ENCODE assay signal across 11 cellular contexts in the genomic region with DNA sequence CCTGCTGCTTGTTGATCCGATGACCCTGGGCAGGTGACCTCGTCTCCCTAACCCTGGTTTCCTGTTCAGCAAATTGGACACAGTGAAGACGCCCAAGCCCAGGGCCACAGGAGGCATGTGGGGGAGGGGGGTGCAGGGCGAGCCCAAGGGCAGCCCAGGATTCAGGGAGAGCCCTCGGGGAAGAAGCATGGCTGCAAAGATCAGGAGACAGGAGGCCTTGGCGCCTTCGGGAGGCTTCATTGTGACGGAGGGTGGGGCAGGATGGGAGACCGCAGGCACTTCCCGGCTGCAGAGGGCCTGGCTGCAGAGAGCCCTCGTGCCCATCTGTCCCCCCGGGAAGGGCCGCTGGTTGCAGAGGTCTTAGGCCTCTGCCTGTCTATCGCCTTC. TPM values are rescaled to one million over a fixed set of nuclear protein-coding genes. Genes with fewer than 3 reads are reported as not detected.
DNase-seq lines count a peak whose midpoint lies in the region; ATAC-seq, FAIRE-seq and TF ChIP-seq lines count a peak whose summit lies in the region.
"Had no signal": no experiment of that assay in that cellular context is flagged by ENCODE, and none has a peak within 500 bp of the region (broad histone marks: within the 10 kb centered on the region; RNA-seq: fewer than 3 reads in every experiment).

No MANE protein-coding gene starts in this region.

- FAIRE-seq in A549 (lab: Jason Lieb, UNC) (no peak), small intestine (lab: Jason Lieb, UNC) (no peak), GM12892 (lab: Jason Lieb, UNC) (no peak)

- TF ChIP-seq EP300 in A549 (IDR thresholded peaks at IDR 0.05), result no peak

- peaks cover 0 to 14% (median 8%) of the 10 kb centered on the region in 4 donors for H3K36me3 ChIP-seq in liver (ENCODE audit: control insufficient read depth in 4 of 4, insufficient read depth in 3 of 4, low read depth in 1 of 4, low read length in 3 of 4)
- H3K36me3 ChIP-seq in small intestine (ENCODE audit: control insufficient read depth in 2 of 2, insufficient read depth in 2 of 2, low read length in 2 of 2), result no peaks in the 10 kb centered on the region

- no peak for TF ChIP-seq RAD21 in A549 (conservative IDR thresholded peaks at IDR 0.05 in 1 of 2, IDR thresholded peaks at IDR 0.05 in 1 of 2)
- no peak for TF ChIP-seq RAD21 in liver (IDR thresholded peaks at IDR 0.05)

- H3K4me1 ChIP-seq in A549 (peaks cover 56% of the 10 kb centered on the region), liver (ENCODE audit: control insufficient read depth in 4 of 4, insufficient read depth in 4 of 4, low read length in 3 of 4) (peaks cover 32 to 84% (median 66%) of the 10 kb centered on the region in 4 donors), small intestine (ENCODE audit: control insufficient read depth in 2 of 2, insufficient read depth in 1 of 2, low read depth in 1 of 2, low read length in 1 of 2) (peaks cover 11 to 12% of the 10 kb centered on the region in 2 donors)

- no peaks in the 10 kb centered on the region for H3K9me3 ChIP-seq in A549
- no peaks in the 10 kb centered on the region for H3K9me3 ChIP-seq in liver (ENCODE audit: control insufficient read depth in 4 of 4, low read length in 3 of 4)
- no peaks in the 10 kb centered on the region for H3K9me3 ChIP-seq in small intestine (ENCODE audit: control insufficient read depth, low read depth)

- H3K9ac ChIP-seq in liver (ENCODE audit: low read depth in 1 of 2, low read length in 2 of 2), result peak overlapping the region in 1 of 2 donors; percentile 15

- ATAC-seq in A549 (no peak), HG03460 (IDR thresholded peaks at IDR 0.05; ENCODE audit: unreplicated experiment) (no peak)

- H3K27ac ChIP-seq in A549, result peak overlapping the region; percentile 57 to 68; a peak in 3 of 6 replicates
- peak overlapping the region; percentile 84 for H3K27ac ChIP-seq in RWPE1
- H3K27ac ChIP-seq in liver (ENCODE audit: low read depth in 1 of 2, low read length in 2 of 2), result peak overlapping the region; percentile 53 to 72
- H3K27ac ChIP-seq in small intestine (ENCODE audit: low read depth in 1 of 2, low read length in 1 of 2), result peak overlapping the region; percentile 63 to 73

- CTCF ChIA-PET in A549 (lab: Yijun Ruan, JAX) (interaction anchor here (1.2 to 5.7 kb wide), 3 partner anchors 10 to 233 kb away, joined by 3 to 69 read pairs (median 46); no protein-coding TSS in a partner anchor), RWPE1 (lab: Yijun Ruan, JAX) (interaction anchor here (0.7 to 1.3 kb wide), 2 partner anchors 14 to 31 kb away, joined by 3 to 4 read pairs; no protein-coding TSS in a partner anchor)

- no peak for DNase-seq in A549 (ENCODE audit: low read depth in 1 of 2, low spot score in 1 of 2)
- no peak for DNase-seq in RWPE1 (ENCODE audit: low spot score)
- peak; percentile 22 for DNase-seq in small intestine
- no peak for DNase-seq in cerebellar cortex (ENCODE audit: low spot score)
- DNase-seq in GM12892 (ENCODE audit: insufficient read length), result no peak
- no peak for DNase-seq in NCI-H128 (lab: John Stamatoyannopoulos, UW; ENCODE audit: unreplicated experiment)
- DNase-seq: activated naive CD4-positive, alpha-beta T cell; GF-D8; T-helper 1 cell had no signal

- H3K4me2 ChIP-seq in A549, result peak overlapping the region; percentile 61; the same call in 2 of the 3 replicates

- 68% methylated on average over 14 of the region's 14 CpGs for WGBS in A549 (ENCODE audit: missing lambda C conversion rate)
- WGBS in liver, result 44% methylated on average over 14 of the region's 14 CpGs
- 9 to 40% (median 25%) methylated on average over 13 to 14 of the region's 14 CpGs for WGBS in small intestine, 3 donors

- H3K27me3 ChIP-seq in liver (ENCODE audit: control insufficient read depth in 4 of 4, insufficient read depth in 4 of 4, low read length in 3 of 4) (no peaks in the 10 kb centered on the region), small intestine (ENCODE audit: control insufficient read depth in 2 of 2, insufficient read depth in 2 of 2, low read length in 2 of 2) (no peaks in the 10 kb centered on the region)

- TF ChIP-seq CTCF in A549 (IDR thresholded peaks at IDR 0.05), result no peak
- TF ChIP-seq CTCF in RWPE1 (conservative IDR thresholded peaks at IDR 0.05; ENCODE audit: low read depth), result no peak
- no peak for TF ChIP-seq CTCF in liver (IDR thresholded peaks at IDR 0.05; ENCODE audit: low read depth, low read length, missing input control)

- H3K4me3 ChIP-seq in A549, result no peak overlapping the region
- no peak overlapping the region for H3K4me3 ChIP-seq in liver (ENCODE audit: low read depth in 1 of 3, low read length in 3 of 3)
- H3K4me3 ChIP-seq in small intestine (ENCODE audit: low read depth in 1 of 2, low read length in 2 of 2), result no peak overlapping the region

- TF ChIP-seq POLR2A in A549 (IDR thresholded peaks at IDR 0.05; ENCODE audit: low read length), result no peak
- no peak for TF ChIP-seq POLR2A in GM12892 (IDR thresholded peaks at IDR 0.05; ENCODE audit: low read depth, low read length)

- POLR2A ChIA-PET in A549 (lab: Yijun Ruan, JAX), result no interaction called here
- POLR2A ChIA-PET in RWPE1 (lab: Yijun Ruan, JAX; ENCODE audit: low non-redundant PET), result no interaction called here

TF ChIP-seq in A549, 52 proteins besides CTCF, POLR2A, EP300 and RAD21 (continues in another document):
- TF ChIP-seq, protein P1, sequence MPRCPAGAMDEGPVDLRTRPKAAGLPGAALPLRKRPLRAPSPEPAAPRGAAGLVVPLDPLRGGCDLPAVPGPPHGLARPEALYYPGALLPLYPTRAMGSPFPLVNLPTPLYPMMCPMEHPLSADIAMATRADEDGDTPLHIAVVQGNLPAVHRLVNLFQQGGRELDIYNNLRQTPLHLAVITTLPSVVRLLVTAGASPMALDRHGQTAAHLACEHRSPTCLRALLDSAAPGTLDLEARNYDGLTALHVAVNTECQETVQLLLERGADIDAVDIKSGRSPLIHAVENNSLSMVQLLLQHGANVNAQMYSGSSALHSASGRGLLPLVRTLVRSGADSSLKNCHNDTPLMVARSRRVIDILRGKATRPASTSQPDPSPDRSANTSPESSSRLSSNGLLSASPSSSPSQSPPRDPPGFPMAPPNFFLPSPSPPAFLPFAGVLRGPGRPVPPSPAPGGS (IDR thresholded peaks at IDR 0.05), result no peak
- TF ChIP-seq ZC3H11A (IDR thresholded peaks at IDR 0.05) (no peak), PHF8 (IDR thresholded peaks at IDR 0.05; ENCODE audit: borderline replicate concordance, low read depth) (no peak), CHD4 (IDR thresholded peaks at IDR 0.05; ENCODE audit: borderline replicate concordance) (no peak), SREBF2 (IDR thresholded peaks at IDR 0.05) (no peak), CBX2 (IDR thresholded peaks at IDR 0.05; ENCODE audit: borderline replicate concordance, low read depth) (no peak), RNF2 (IDR thresholded peaks at IDR 0.05; ENCODE audit: borderline replicate concordance, low read depth) (no peak), POLR2AphosphoS2 (conservative IDR thresholded peaks at IDR 0.05; ENCODE audit: low read length) (no peak)
- TF ChIP-seq, protein P2, sequence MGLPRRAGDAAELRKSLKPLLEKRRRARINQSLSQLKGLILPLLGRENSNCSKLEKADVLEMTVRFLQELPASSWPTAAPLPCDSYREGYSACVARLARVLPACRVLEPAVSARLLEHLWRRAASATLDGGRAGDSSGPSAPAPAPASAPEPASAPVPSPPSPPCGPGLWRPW (IDR thresholded peaks at IDR 0.05), result no peak

TF ChIP-seq in liver, 16 proteins besides CTCF, POLR2A, EP300 and RAD21:
- TF ChIP-seq MAX (IDR thresholded peaks at IDR 0.05) (no peak), RXRA (IDR thresholded peaks at IDR 0.05) (peak in 1 of 2 donors; percentile 4)

RNA-seq across cellular contexts. Expression of gene ASS1, which starts 6.2 kb away (rescaled TPM):
- polyA plus RNA-seq in A549 (2011; rRNA removed), result 32.5 and 36.9 TPM in 2 replicates
- 13.7 and 16.0 TPM in 2 replicates for polyA plus RNA-seq in A549 (2012; cell fraction: cytosol; rRNA removed)
- polyA plus RNA-seq in A549 (2012; cell fraction: nucleus; rRNA removed), result 8.3 and 11.0 TPM in 2 replicates
- 11.3 to 12.9 TPM (median 11.8 TPM) in 3 replicates for polyA plus RNA-seq in A549 (2017; fragmentation: RNase III; extraction: RNeasy Plus Mini Kit Qiagen cat#74134 plus additional on column Dnase treatment)
- polyA minus RNA-seq in A549 (2011; rRNA and poly(A)+ RNA removed), result 17.1 and 24.9 TPM in 2 replicates
- 100 to 1,000 TPM; 396 to 711 TPM for total RNA-seq in liver
- 100 to 1,000 TPM; 425 to 641 TPM for polyA plus RNA-seq in liver
- polyA plus RNA-seq in small intestine, result 100 to 1,000 TPM; 295 to 435 (median 381) TPM
- 3.5 TPM for polyA plus RNA-seq in GM12892 (2012; ENCODE audit: missing spikeins)

Comparison
In these comparisons a context has a peak if more than half of its experiments do, and no peak if none do; other contexts are left out.
1. RNA of gene ASS1, which starts 6.2 kb away (polyA plus RNA-seq): 425 to 641 TPM in liver and 295 to 435 TPM in small intestine; 8.3 to 36.9 TPM in A549; every median in the first group is over 4 times any median in the second.
2. Peak in every context shown above with its lines, with median percentiles within 50 percentile points of each other: H3K27ac ChIP-seq.